1 cellular context compared by ENCODE assay signal in genomic region chr16:67659675-67660563, GRCh38.
A peak's percentile ranks its signal among the peaks of the same experiment; 100 is the strongest.
TF ChIP-seq lines count a peak whose summit lies in the region.

Gene ACD, minus strand, starts transcription at chr16:67660260. Its CDS starts 40 bp downstream, at chr16:67660220.

TF ChIP-seq in HepG2, 621 proteins besides CTCF, POLR2A, EP300 and RAD21 (continued from another document and continues in another):
- TF ChIP-seq KIAA2018 (CRISPR knock-in tag; IDR thresholded peaks at IDR 0.05; ENCODE audit: borderline replicate concordance) (no peak), MYPOP (CRISPR knock-in tag; IDR thresholded peaks at IDR 0.05) (no peak; the same call in none of the 2 replicates), ZFP90 (CRISPR knock-in tag; IDR thresholded peaks at IDR 0.05; ENCODE audit: borderline replicate concordance) (peak; percentile 18; the same call in 1 of the 2 replicates), ZNF12 (CRISPR knock-in tag; IDR thresholded peaks at IDR 0.05) (0 out of 2 replicates have a peak, but pooled peaks have one; percentile 6), ZNF572 (CRISPR knock-in tag; IDR thresholded peaks at IDR 0.05) (peak; percentile 84), FOXC1 (CRISPR knock-in tag; IDR thresholded peaks at IDR 0.05; ENCODE audit: borderline replicate concordance) (peak; percentile 87; the same call in 1 of the 2 replicates), HOXA3 (CRISPR knock-in tag; IDR thresholded peaks at IDR 0.05) (peak; percentile 71), JARID2 (CRISPR knock-in tag; IDR thresholded peaks at IDR 0.05; ENCODE audit: insufficient replicate concordance) (no peak), KMT2B (CRISPR knock-in tag; IDR thresholded peaks at IDR 0.05) (peak; percentile 74), ZBTB10 (CRISPR knock-in tag; IDR thresholded peaks at IDR 0.05; ENCODE audit: borderline replicate concordance) (no peak; the same call in 1 of the 2 replicates), SMAD1 (CRISPR knock-in tag; IDR thresholded peaks at IDR 0.05; ENCODE audit: borderline replicate concordance, low read depth) (peak; percentile 71), ISX (CRISPR knock-in tag; conservative IDR thresholded peaks at IDR 0.05) (no peak), ZXDC (CRISPR knock-in tag; IDR thresholded peaks at IDR 0.05) (0 out of 2 replicates have a peak, but pooled peaks have one; percentile 40), ZNF772 (CRISPR knock-in tag; IDR thresholded peaks at IDR 0.05) (peak; percentile 63), ZNF136 (CRISPR knock-in tag; IDR thresholded peaks at IDR 0.05; ENCODE audit: low read depth) (peak; percentile 85; the same call in 1 of the 2 replicates), ZNF883 (CRISPR knock-in tag; IDR thresholded peaks at IDR 0.05; ENCODE audit: not compliant biosample characterization) (peak; percentile 93), FOSL1 (CRISPR knock-in tag; IDR thresholded peaks at IDR 0.05; ENCODE audit: borderline replicate concordance) (no peak), ZBTB26 (CRISPR knock-in tag; IDR thresholded peaks at IDR 0.05; ENCODE audit: borderline replicate concordance) (no peak), SNAPC4 (CRISPR knock-in tag; IDR thresholded peaks at IDR 0.05) (peak; percentile 4; the same call in 1 of the 2 replicates), BHLHE40 (IDR thresholded peaks at IDR 0.05; ENCODE audit: low read length) (no peak), HIVEP1 (CRISPR knock-in tag; IDR thresholded peaks at IDR 0.05) (peak; percentile 75), ZEB1 (IDR thresholded peaks at IDR 0.05; ENCODE audit: insufficient replicate concordance, low read depth) (peak; percentile 45), CEBPZ (IDR thresholded peaks at IDR 0.05; ENCODE audit: low read length) (no peak), ZNF747 (CRISPR knock-in tag; IDR thresholded peaks at IDR 0.05; ENCODE audit: borderline replicate concordance) (peak; percentile 51; the same call in 1 of the 2 replicates), ZSCAN20 (CRISPR knock-in tag; IDR thresholded peaks at IDR 0.05; ENCODE audit: borderline replicate concordance) (0 out of 2 replicates have a peak, but pooled peaks have one; percentile 29), ATAD3A (CRISPR knock-in tag; IDR thresholded peaks at IDR 0.05) (no peak), NFE2 (CRISPR knock-in tag; IDR thresholded peaks at IDR 0.05) (no peak)
